In the genomic region with DNA sequence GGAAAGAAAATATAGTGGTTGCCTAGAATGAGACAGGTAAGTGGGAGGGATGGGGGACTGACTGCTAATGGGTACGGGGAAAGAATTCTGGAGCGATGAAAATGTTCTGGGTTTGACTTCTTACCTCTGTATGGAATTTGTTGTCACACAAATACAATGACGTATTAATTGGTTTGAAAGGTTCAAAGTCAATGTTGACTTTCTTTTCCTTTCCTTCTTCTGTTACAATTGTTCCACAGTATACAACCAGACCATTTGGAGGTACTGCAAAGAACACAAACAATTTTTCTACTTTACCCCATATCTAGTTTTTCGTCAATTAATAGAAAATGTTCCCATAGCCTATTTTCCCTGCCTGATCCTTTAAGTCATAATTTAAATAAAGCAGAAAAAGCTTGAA, we compare ENCODE assay signal across 1 cellular context.
A peak's percentile ranks its signal among the peaks of the same experiment; 100 is the strongest.
TF ChIP-seq lines count a peak whose summit lies in the region.

No MANE protein-coding gene starts in this region.

TF ChIP-seq in liver, 16 proteins besides CTCF, POLR2A, EP300 and RAD21 (continued from another document):
- TF ChIP-seq REST (IDR thresholded peaks at IDR 0.05) (no peak), EGR1 (IDR thresholded peaks at IDR 0.05; ENCODE audit: low read depth in 2 of 2) (no peak), HNF4G (IDR thresholded peaks at IDR 0.05) (peak; percentile 15), JUND (IDR thresholded peaks at IDR 0.05) (no peak), RXRA (IDR thresholded peaks at IDR 0.05) (no peak), SP1 (IDR thresholded peaks at IDR 0.05) (peak; percentile 46), YY1 (IDR thresholded peaks at IDR 0.05) (no peak), HNF4A (conservative IDR thresholded peaks at IDR 0.05) (peak; percentile 48 to 73), NR2F2 (IDR thresholded peaks at IDR 0.05) (no peak), FOXA1 (IDR thresholded peaks at IDR 0.05) (no peak), TAF1 (conservative IDR thresholded peaks at IDR 0.05) (no peak), ATF3 (IDR thresholded peaks at IDR 0.05) (no peak), GABPA (IDR thresholded peaks at IDR 0.05 in 1 of 2, conservative IDR thresholded peaks at IDR 0.05 in 1 of 2) (no peak)
- TF ChIP-seq, protein P1, sequence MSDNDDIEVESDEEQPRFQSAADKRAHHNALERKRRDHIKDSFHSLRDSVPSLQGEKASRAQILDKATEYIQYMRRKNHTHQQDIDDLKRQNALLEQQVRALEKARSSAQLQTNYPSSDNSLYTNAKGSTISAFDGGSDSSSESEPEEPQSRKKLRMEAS (IDR thresholded peaks at IDR 0.05), result no peak
- TF ChIP-seq, protein P2, sequence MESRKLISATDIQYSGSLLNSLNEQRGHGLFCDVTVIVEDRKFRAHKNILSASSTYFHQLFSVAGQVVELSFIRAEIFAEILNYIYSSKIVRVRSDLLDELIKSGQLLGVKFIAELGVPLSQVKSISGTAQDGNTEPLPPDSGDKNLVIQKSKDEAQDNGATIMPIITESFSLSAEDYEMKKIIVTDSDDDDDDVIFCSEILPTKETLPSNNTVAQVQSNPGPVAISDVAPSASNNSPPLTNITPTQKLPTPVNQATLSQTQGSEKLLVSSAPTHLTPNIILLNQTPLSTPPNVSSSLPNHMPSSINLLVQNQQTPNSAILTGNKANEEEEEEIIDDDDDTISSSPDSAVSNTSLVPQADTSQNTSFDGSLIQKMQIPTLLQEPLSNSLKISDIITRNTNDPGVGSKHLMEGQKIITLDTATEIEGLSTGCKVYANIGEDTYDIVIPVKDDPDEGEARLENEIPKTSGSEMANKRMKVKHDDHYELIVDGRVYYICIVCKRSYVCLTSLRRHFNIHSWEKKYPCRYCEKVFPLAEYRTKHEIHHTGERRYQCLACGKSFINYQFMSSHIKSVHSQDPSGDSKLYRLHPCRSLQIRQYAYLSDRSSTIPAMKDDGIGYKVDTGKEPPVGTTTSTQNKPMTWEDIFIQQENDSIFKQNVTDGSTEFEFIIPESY (IDR thresholded peaks at IDR 0.05), result no peak
